ENCODE assay signal across 8 cellular contexts in genomic region chr4:56979674-56980073, GRCh38. TPM values are rescaled to one million over a fixed set of nuclear protein-coding genes. Genes with fewer than 3 reads are reported as not detected.
DNase-seq lines count a peak whose midpoint lies in the region; ATAC-seq and TF ChIP-seq lines count a peak whose summit lies in the region.

No MANE protein-coding gene starts in this region.

- POLR2A ChIA-PET in activated CD4-positive, alpha-beta memory T cell treated with anti-CD3 and anti-CD28 coated beads, Interleukin-2, amount 10 ng/mL, durations not matched to agents 7 days and 5 days (lab: Charles Lee), result interaction anchor here (0.7 to 9.1 kb wide), 14 partner anchors 8 to 1126 kb away, joined by 3 to 208 read pairs (median 6); partner anchors contain the start of genes PAICS, PPAT and REST

- peak overlapping the region; percentile 99 for H3K4me3 Mint-ChIP-seq in activated CD4-positive, alpha-beta memory T cell treated with anti-CD3 and anti-CD28 coated beads, Interleukin-2, amount 10 ng/mL, durations not matched to agents 7 days and 5 days

- H3K27ac Mint-ChIP-seq in activated CD4-positive, alpha-beta memory T cell treated with anti-CD3 and anti-CD28 coated beads, Interleukin-2, amount 10 ng/mL, durations not matched to agents 7 days and 5 days, result peak overlapping the region; percentile 98

- H3K36me3 ChIP-seq in ACC112 (ENCODE audit: insufficient read depth, low read length) (peaks cover under 1% of the 10 kb centered on the region; the same call in 1 of the 2 replicates), HUES64 (ENCODE audit: insufficient read depth, low read length) (no peaks in the 10 kb centered on the region; the same call in 1 of the 2 replicates), osteoblast (ENCODE audit: insufficient read depth, low read length) (no peaks in the 10 kb centered on the region)

- peaks cover 86% of the 10 kb centered on the region for H3K79me2 ChIP-seq in ACC112 (ENCODE audit: control insufficient read depth, insufficient read depth, low read length, unreplicated experiment)
- H3K79me2 ChIP-seq in osteoblast (ENCODE audit: insufficient read depth, low read length), result peaks cover 85% of the 10 kb centered on the region

- H3K27me3 Mint-ChIP-seq in activated CD4-positive, alpha-beta memory T cell treated with anti-CD3 and anti-CD28 coated beads, Interleukin-2, amount 10 ng/mL, durations not matched to agents 7 days and 5 days, result no peaks in the 10 kb centered on the region

- no peak for ATAC-seq in HG03095 (IDR thresholded peaks at IDR 0.05; ENCODE audit: unreplicated experiment)
- ATAC-seq in GM21381 (IDR thresholded peaks at IDR 0.05; ENCODE audit: unreplicated experiment), result no peak

- no peak for TF ChIP-seq POLR2A in erythroblast (IDR thresholded peaks at IDR 0.05; ENCODE audit: low read length)

- peak overlapping the region; percentile 92 for H3K4me2 ChIP-seq in osteoblast (ENCODE audit: insufficient read depth, low read length)

- no peak overlapping the region for H2AFZ ChIP-seq in ACC112 (ENCODE audit: low read length, unreplicated experiment)
- peak overlapping the region; percentile 36 for H2AFZ ChIP-seq in osteoblast (ENCODE audit: low read length)

- H3K9me3 Mint-ChIP-seq in activated CD4-positive, alpha-beta memory T cell treated with anti-CD3 and anti-CD28 coated beads, Interleukin-2, amount 10 ng/mL, durations not matched to agents 7 days and 5 days, result no peaks in the 10 kb centered on the region

- H3K36me3 Mint-ChIP-seq in activated CD4-positive, alpha-beta memory T cell treated with anti-CD3 and anti-CD28 coated beads, Interleukin-2, amount 10 ng/mL, durations not matched to agents 7 days and 5 days (ENCODE audit: low read depth), result peaks cover 51% of the 10 kb centered on the region

- H3K9me3 ChIP-seq in HUES64 (ENCODE audit: insufficient read depth, low read depth, low read length) (no peaks in the 10 kb centered on the region), osteoblast (ENCODE audit: low read depth, low read length) (no peaks in the 10 kb centered on the region)

- H3K27ac ChIP-seq in ACC112 (ENCODE audit: low read depth, low read length), result peak overlapping the region; percentile 74; the same call in 1 of the 2 replicates
- no peak overlapping the region for H3K27ac ChIP-seq in HUES64 (ENCODE audit: low read depth, low read length)
- H3K27ac ChIP-seq in osteoblast (ENCODE audit: low read depth, low read length), result peak overlapping the region; percentile 94

- H3K4me1 Mint-ChIP-seq in activated CD4-positive, alpha-beta memory T cell treated with anti-CD3 and anti-CD28 coated beads, Interleukin-2, amount 10 ng/mL, durations not matched to agents 7 days and 5 days, result peaks cover 51% of the 10 kb centered on the region

- 24% methylated on average over 11 of the region's 12 CpGs for WGBS in HUES64

- peaks cover 54% of the 10 kb centered on the region for H4K20me1 ChIP-seq in osteoblast (ENCODE audit: insufficient read depth, low read length)

- H3K9ac ChIP-seq in HUES64 (ENCODE audit: low read depth, low read length), result peak overlapping the region; percentile 90; the same call in 1 of the 2 replicates

- peaks cover 28% of the 10 kb centered on the region for H3K4me1 ChIP-seq in ACC112 (ENCODE audit: control insufficient read depth, insufficient read depth, low read length, unreplicated experiment)
- H3K4me1 ChIP-seq in HUES64 (ENCODE audit: insufficient read depth, low read length), result no peaks in the 10 kb centered on the region
- H3K4me1 ChIP-seq in osteoblast (ENCODE audit: insufficient read depth, low read length), result peaks cover 17% of the 10 kb centered on the region

- TF ChIP-seq CTCF in osteoblast (IDR thresholded peaks at IDR 0.05; ENCODE audit: extremely low read depth, low read depth, low read length), result no peak

- peak; percentile 70 for DNase-seq in activated CD4-positive, alpha-beta memory T cell treated with anti-CD3 and anti-CD28 coated beads, Interleukin-2, amount 10 ng/mL, durations not matched to agents 7 days and 5 days
- DNase-seq in erythroblast (lab: John Stamatoyannopoulos, UW) (peak; percentile 71 to 72), osteoblast (ENCODE audit: insufficient read length, low spot score, missing footprints) (no peak), HPDE6-E6E7 (ENCODE audit: extremely low spot score) (no peak)

- H3K4me3 ChIP-seq in ACC112 (ENCODE audit: low read depth, low read length) (peak overlapping the region; percentile 96), HUES64 (ENCODE audit: low read length) (peak overlapping the region; percentile 73), osteoblast (ENCODE audit: insufficient read depth, low read length) (peak overlapping the region; percentile 93)

- H3K27me3 ChIP-seq in ACC112 (ENCODE audit: insufficient read depth, low read length) (no peaks in the 10 kb centered on the region), HUES64 (ENCODE audit: insufficient read depth, low read length) (no peaks in the 10 kb centered on the region), osteoblast (ENCODE audit: insufficient read depth, low read length) (no peaks in the 10 kb centered on the region)

- CTCF ChIA-PET in activated CD4-positive, alpha-beta memory T cell treated with anti-CD3 and anti-CD28 coated beads, Interleukin-2, amount 10 ng/mL, durations not matched to agents 7 days and 5 days (lab: Charles Lee), result interaction anchor here (0.6 to 4.7 kb wide), 5 partner anchors 69 to 843 kb away, joined by 3 to 51 read pairs (median 5); partner anchors contain the start of genes AASDH, PAICS, PPAT and REST

RNA-seq across cellular contexts. Expression of gene POLR2B, which starts 1.0 kb away (rescaled TPM):
- polyA plus RNA-seq in HUES64 (2013, experiment 1 of 2), result 82.8 TPM
- polyA plus RNA-seq in HUES64 (2013, experiment 2 of 2), result 74.4 TPM
- total RNA-seq in activated CD4-positive, alpha-beta memory T cell treated with anti-CD3 and anti-CD28 coated beads, Interleukin-2, amount 10 ng/mL, durations not matched to agents 7 days and 5 days, result 100 to 1,000 TPM; 107 to 109 TPM
- 99.2 and 102 TPM in 2 replicates for total RNA-seq in osteoblast

RNA-seq across cellular contexts. Expression of gene NOA1, which starts 2.3 kb away (rescaled TPM):
- polyA plus RNA-seq in HUES64 (2013, experiment 1 of 2), result 14.3 TPM
- 17.0 TPM for polyA plus RNA-seq in HUES64 (2013, experiment 2 of 2)
- 10 to 100 TPM; 22.1 to 22.6 TPM for total RNA-seq in activated CD4-positive, alpha-beta memory T cell treated with anti-CD3 and anti-CD28 coated beads, Interleukin-2, amount 10 ng/mL, durations not matched to agents 7 days and 5 days
- 30.4 and 32.9 TPM in 2 replicates for total RNA-seq in osteoblast

Comparison
In these comparisons a context has a peak if more than half of its experiments do, and no peak if none do; other contexts are left out.
1. DNase-seq: peak in activated CD4-positive, alpha-beta memory T cell treated with anti-CD3 and anti-CD28 coated beads, Interleukin-2, amount 10 ng/mL, durations not matched to agents 7 days and 5 days (single experiment) and erythroblast (2 of 2); none in osteoblast (single experiment) and HPDE6-E6E7 (single experiment).
2. Peak in every context shown above with its lines, with median percentiles within 50 percentile points of each other: H3K4me3 ChIP-seq.